Comparison of ENCODE assay signal across 20 cellular contexts in genomic region chr14:75877884-75878283, GRCh38.
DNase-seq lines count a peak whose midpoint lies in the region; ATAC-seq and TF ChIP-seq lines count a peak whose summit lies in the region.
"Had no signal": no experiment of that assay in that cellular context is flagged by ENCODE, and none has a peak within 500 bp of the region (broad histone marks: within the 10 kb centered on the region; RNA-seq: fewer than 3 reads in every experiment).

No MANE protein-coding gene starts in this region.

- no peak overlapping the region for H3K4me2 ChIP-seq in hepatocyte

- intact Hi-C loops in posterior cingulate gyrus (cut with DNase I): no loop called here

- no peaks in the 10 kb centered on the region for H3K9me2 ChIP-seq in hepatocyte (replicated peaks; ENCODE audit: insufficient read depth)

- DNase-seq in D341Med (ENCODE audit: low spot score) (peak; percentile 48), NCI-H1436 treated with DMSO at 0.1 percent for 48 hours (lab: John Stamatoyannopoulos, UW) (peak; percentile 68), SK-N-MC (ENCODE audit: low read depth, low spot score) (no peak), hepatocyte (ENCODE audit: low spot score) (no peak), posterior cingulate gyrus (no peak), globus pallidus (ENCODE audit: low spot score) (no peak), inferior parietal cortex (ENCODE audit: extremely low spot score) (no peak)
- DNase-seq: activated gamma-delta T cell, anterior cingulate cortex, lower lobe of right lung, NCI-H1092, NCI-H510A, SJCRH30 had no signal

- WGBS in hepatocyte (ENCODE audit: low lambda C conversion rate, missing lambda C conversion rate): 75% methylated on average over 4 of the region's 4 CpGs

- H3K9me3 ChIP-seq in SK-N-MC (ENCODE audit: low read depth, low read length) (no peaks in the 10 kb centered on the region), hepatocyte (ENCODE audit: low read depth) (no peaks in the 10 kb centered on the region)
- H3K9me3 ChIP-seq: lower lobe of right lung, SJCRH30, thoracic aorta had no signal

- H3K4me1 ChIP-seq in hepatocyte (ENCODE audit: insufficient read depth): peaks cover 23% of the 10 kb centered on the region
- H3K4me1 ChIP-seq: SJCRH30 had no signal

- H3K79me2 ChIP-seq in hepatocyte: no peaks in the 10 kb centered on the region

- H3K27ac ChIP-seq in SK-N-MC (peak overlapping the region; percentile 88), hepatocyte (peak overlapping the region; percentile 33)
- H3K27ac ChIP-seq: coronary artery, HL-60, lower lobe of right lung, SJCRH30, thoracic aorta had no signal

- ATAC-seq in HG03045 (IDR thresholded peaks at IDR 0.05; ENCODE audit: unreplicated experiment): no peak
- ATAC-seq: GM12878, K562, lower lobe of right lung had no signal

- no peak overlapping the region for H3K9ac ChIP-seq in SK-N-MC (ENCODE audit: insufficient read length)

- H3K4me3 ChIP-seq in SK-N-MC: no peak overlapping the region
- H3K4me3 ChIP-seq in hepatocyte: no peak overlapping the region
- H3K4me3 ChIP-seq: coronary artery, GM12878, K562, lower lobe of right lung, SJCRH30, skin epidermis, thoracic aorta had no signal

- H3K27me3 ChIP-seq in hepatocyte: no peaks in the 10 kb centered on the region
- H3K27me3 ChIP-seq: SJCRH30 had no signal

- no peak for TF ChIP-seq CTCF in hepatocyte (IDR thresholded peaks at IDR 0.05; ENCODE audit: poor library complexity)

- no peaks in the 10 kb centered on the region for H4K20me1 ChIP-seq in hepatocyte (ENCODE audit: insufficient read depth, poor library complexity, severe bottlenecking)

- no peaks in the 10 kb centered on the region for H3K36me3 ChIP-seq in SK-N-MC (ENCODE audit: insufficient read depth, low read length)
- H3K36me3 ChIP-seq in hepatocyte (replicated peaks; ENCODE audit: insufficient read depth, low read depth): no peaks in the 10 kb centered on the region
- H3K36me3 ChIP-seq: lower lobe of right lung, SJCRH30, thoracic aorta had no signal

- no peak overlapping the region for H2AFZ ChIP-seq in hepatocyte

Comparison
In these comparisons a context has a peak if more than half of its experiments do, and no peak if none do; other contexts are left out.
1. DNase-seq: peak in D341Med (single experiment) and NCI-H1436 treated with DMSO at 0.1 percent for 48 hours (single experiment); none in SK-N-MC (single experiment), hepatocyte (single experiment), posterior cingulate gyrus (0 of 10), globus pallidus (single experiment) and inferior parietal cortex (single experiment).